8 cellular contexts compared by ENCODE assay signal in the genomic region with DNA sequence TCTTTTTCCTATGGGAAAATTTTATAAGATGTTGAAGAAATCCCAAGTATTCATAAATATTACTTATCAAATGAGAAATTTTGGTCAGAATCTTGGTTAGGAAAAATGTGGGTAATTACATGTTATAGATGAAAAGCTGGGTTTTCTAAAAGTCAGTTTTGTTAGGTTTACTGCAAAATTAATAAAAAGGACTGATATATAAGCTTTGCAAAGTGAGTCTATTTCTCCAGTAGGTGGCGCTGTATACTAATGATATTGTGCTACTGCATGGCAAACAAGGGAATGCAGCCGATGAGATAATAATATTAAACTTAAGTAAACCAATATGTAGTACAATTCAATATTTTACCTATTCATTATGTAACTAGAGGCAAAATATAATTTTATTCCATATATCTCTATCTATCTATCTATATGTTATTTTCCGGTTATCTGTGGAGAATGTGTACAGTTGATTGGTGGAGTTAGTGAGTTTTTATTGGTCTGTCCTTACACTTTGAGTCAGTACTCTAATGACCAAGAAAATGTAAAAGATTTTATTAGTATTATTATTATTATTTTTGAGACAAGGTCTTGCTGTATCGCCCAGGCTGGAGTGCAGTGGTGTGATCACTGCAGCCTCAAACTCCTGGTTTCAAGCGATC. TPM values are rescaled to one million over a fixed set of nuclear protein-coding genes. Genes with fewer than 3 reads are reported as not detected.
DNase-seq lines count a peak whose midpoint lies in the region; ATAC-seq, FAIRE-seq and TF ChIP-seq lines count a peak whose summit lies in the region.

No MANE protein-coding gene starts in this region.

- no peak overlapping the region for H3K4me2 ChIP-seq in MM.1S (ENCODE audit: low read depth, low read length)

- H3K27ac Mint-ChIP-seq in nephron, result no peak overlapping the region
- H3K27ac Mint-ChIP-seq in activated naive CD4-positive, alpha-beta T cell treated with anti-CD3 and anti-CD28 coated beads for 36 hours, result no peak overlapping the region

- POLR2A ChIA-PET in Panc1 (lab: Charles Lee), result no interaction called here

- H3K4me1 Mint-ChIP-seq in nephron, result no peaks in the 10 kb centered on the region
- no peaks in the 10 kb centered on the region for H3K4me1 Mint-ChIP-seq in activated naive CD4-positive, alpha-beta T cell treated with anti-CD3 and anti-CD28 coated beads for 36 hours (ENCODE audit: low read depth)

- intact Hi-C loops in Panc1 (cut with micrococcal nuclease; ENCODE audit: unreplicated experiment), result no loop called here
- intact Hi-C loops in activated naive CD4-positive, alpha-beta T cell treated with anti-CD3 and anti-CD28 coated beads for 36 hours (cut with micrococcal nuclease), result loop anchor here (1.0 to 10.0 kb wide), 2 partner anchors 566 to 644 kb away; a partner anchor contains a TSS

- in situ Hi-C loops in Panc1 (cut with HindIII; ENCODE audit: low pct_unique_long_range_greater_than_20kb, low sequenced_read_pairs), result no loop called here

- TF ChIP-seq CTCF in MM.1S (IDR thresholded peaks at IDR 0.05; ENCODE audit: low read length), result peak; percentile 49
- peak; percentile 71; the same call in 1 of the 2 replicates for TF ChIP-seq CTCF in Panc1 (IDR thresholded peaks at IDR 0.05)
- TF ChIP-seq CTCF in nephron (IDR thresholded peaks at IDR 0.05; ENCODE audit: unreplicated experiment in 3 of 3), result peak; percentile 76 to 90 (median 77)

- no TSS peak for BruUV-seq in Panc1 (replicated peaks; lab: Mats Ljungman, UMichigan)

- H4K20me1 ChIP-seq in MM.1S (ENCODE audit: insufficient read depth, low read length), result no peaks in the 10 kb centered on the region

- no peak overlapping the region for H3K27ac ChIP-seq in MM.1S (ENCODE audit: low read length)
- no peak overlapping the region for H3K27ac ChIP-seq in Panc1 (ENCODE audit: low read length)

- H3K27me3 ChIP-seq in MM.1S (replicated peaks; ENCODE audit: insufficient read depth, low read length), result no peaks in the 10 kb centered on the region
- no peaks in the 10 kb centered on the region for H3K27me3 ChIP-seq in Panc1 (ENCODE audit: control insufficient read depth, insufficient read depth, low read length)

- H3K79me2 ChIP-seq in MM.1S (ENCODE audit: low read length), result no peaks in the 10 kb centered on the region

- ATAC-seq in GM21529 (IDR thresholded peaks at IDR 0.05; ENCODE audit: unreplicated experiment) (peak; percentile 75), Panc1 (peak; percentile 74; the same call in 1 of the 2 replicates)

- DNase-seq in DMS53 (lab: John Stamatoyannopoulos, UW) (peak; percentile 83), MM.1S (peak; percentile 67), Panc1 (ENCODE audit: low read depth, low spot score) (no peak), C1 segment of cervical spinal cord (lab: John Stamatoyannopoulos, UW) (no peak)
- DNase-seq in activated naive CD4-positive, alpha-beta T cell treated with anti-CD3 and anti-CD28 coated beads for 36 hours, result no peak

- peak; percentile 84 for FAIRE-seq in endometrium (lab: Jason Lieb, UNC)

- no peaks in the 10 kb centered on the region for H3K9me3 ChIP-seq in MM.1S (replicated peaks; ENCODE audit: insufficient read depth, low read length)
- H3K9me3 ChIP-seq in Panc1 (ENCODE audit: control insufficient read depth, insufficient read depth, low read depth, low read length), result no peaks in the 10 kb centered on the region

- H3K36me3 Mint-ChIP-seq in nephron (ENCODE audit: low read depth), result peaks cover 9% of the 10 kb centered on the region
- no peaks in the 10 kb centered on the region for H3K36me3 Mint-ChIP-seq in activated naive CD4-positive, alpha-beta T cell treated with anti-CD3 and anti-CD28 coated beads for 36 hours (ENCODE audit: low read depth)

- H3F3A ChIP-seq in MM.1S (ENCODE audit: insufficient read depth, low read length), result no peaks in the 10 kb centered on the region

- no peaks in the 10 kb centered on the region for H3K36me3 ChIP-seq in MM.1S (replicated peaks; ENCODE audit: insufficient read depth, low read length)
- H3K36me3 ChIP-seq in Panc1 (ENCODE audit: control insufficient read depth, insufficient read depth, low read length), result no peaks in the 10 kb centered on the region

- no peaks in the 10 kb centered on the region for H3K27me3 Mint-ChIP-seq in nephron (ENCODE audit: low read depth)
- no peaks in the 10 kb centered on the region for H3K27me3 Mint-ChIP-seq in activated naive CD4-positive, alpha-beta T cell treated with anti-CD3 and anti-CD28 coated beads for 36 hours (ENCODE audit: low read depth)

- no peak overlapping the region for H3K9ac ChIP-seq in MM.1S (ENCODE audit: low read length)

- H3K4me1 ChIP-seq in MM.1S (ENCODE audit: low read length), result no peaks in the 10 kb centered on the region
- no peaks in the 10 kb centered on the region for H3K4me1 ChIP-seq in Panc1 (ENCODE audit: control insufficient read depth, insufficient read depth, low read length)

- no peak overlapping the region for H3K4me3 Mint-ChIP-seq in nephron
- no peak overlapping the region for H3K4me3 Mint-ChIP-seq in activated naive CD4-positive, alpha-beta T cell treated with anti-CD3 and anti-CD28 coated beads for 36 hours

- CTCF ChIA-PET in Panc1 (lab: Charles Lee), result interaction anchor here (0.5 to 0.8 kb wide), 3 partner anchors 14 to 282 kb away, joined by 3 to 5 read pairs (median 3); no protein-coding TSS in a partner anchor
- CTCF ChIA-PET in activated naive CD4-positive, alpha-beta T cell treated with anti-CD3 and anti-CD28 coated beads for 36 hours (lab: Charles Lee), result interaction anchor here (0.6 to 3.0 kb wide), 14 partner anchors 8 to 1175 kb away, joined by 3 to 15 read pairs (median 4); no protein-coding TSS in a partner anchor

- H3K9me2 ChIP-seq in MM.1S (replicated peaks; ENCODE audit: insufficient read depth, low read length), result no peaks in the 10 kb centered on the region

- H3K9me3 Mint-ChIP-seq in nephron, result peaks cover 8% of the 10 kb centered on the region
- peaks cover 6% of the 10 kb centered on the region for H3K9me3 Mint-ChIP-seq in activated naive CD4-positive, alpha-beta T cell treated with anti-CD3 and anti-CD28 coated beads for 36 hours

- H3K4me3 ChIP-seq in MM.1S (ENCODE audit: low read length), result no peak overlapping the region
- H3K4me3 ChIP-seq in Panc1 (ENCODE audit: low read depth in 2 of 2, low read length in 2 of 2), result no peak overlapping the region

- no peak overlapping the region for H2AFZ ChIP-seq in MM.1S (ENCODE audit: low read length)

RNA-seq across cellular contexts. Expression of a gene that starts 32.9 kb away (rescaled TPM):
- 12.8 TPM for total RNA-seq in Panc1 (2021; ENCODE audit: unreplicated experiment)
- polyA plus RNA-seq in Panc1 (2012; ENCODE audit: insufficient read length), result 3.8 TPM
- under 1 TPM in 1 of 2 experiments, not detected in 1; 0.15 TPM for total RNA-seq in activated naive CD4-positive, alpha-beta T cell treated with anti-CD3 and anti-CD28 coated beads for 36 hours

RNA-seq across cellular contexts. Expression of a gene that starts 58.3 kb away (rescaled TPM):
- total RNA-seq in Panc1 (2021; ENCODE audit: unreplicated experiment), result 2.1 TPM
- polyA plus RNA-seq in Panc1 (2012; ENCODE audit: insufficient read length), result 1.5 TPM
- not detected for total RNA-seq in activated naive CD4-positive, alpha-beta T cell treated with anti-CD3 and anti-CD28 coated beads for 36 hours

Comparison
In these comparisons a context has a peak if more than half of its experiments do, and no peak if none do; other contexts are left out.
1. DNase-seq: peak in DMS53 (single experiment) and MM.1S (single experiment); none in Panc1 (single experiment), C1 segment of cervical spinal cord (0 of 14) and activated naive CD4-positive, alpha-beta T cell treated with anti-CD3 and anti-CD28 coated beads for 36 hours (single experiment).
2. RNA of a gene that starts 32.9 kb away (total RNA-seq): 12.8 TPM in Panc1 (single experiment); 0.15 TPM in activated naive CD4-positive, alpha-beta T cell treated with anti-CD3 and anti-CD28 coated beads for 36 hours; every median in the first group is over 10 times any median in the second.
3. Peak in every context shown above with its lines, with median percentiles within 50 percentile points of each other: CTCF ChIP-seq.